8 cellular contexts compared by ENCODE assay signal in genomic region chr19:1261512-1261862, GRCh38. TPM values are rescaled to one million over a fixed set of nuclear protein-coding genes. Genes with fewer than 3 reads are reported as not detected.
A peak's percentile ranks its signal among the peaks of the same experiment; 100 is the strongest.
DNase-seq lines count a peak whose midpoint lies in the region; ATAC-seq and TF ChIP-seq lines count a peak whose summit lies in the region.

No MANE protein-coding gene starts in this region.

- H3K9ac ChIP-seq in skeletal muscle satellite cell (ENCODE audit: low read depth, low read length): peak overlapping the region; percentile 74

- intact Hi-C loops in left ventricle myocardium superior (cut with micrococcal nuclease): no loop called here

- ATAC-seq in activated CD8-positive, alpha-beta memory T cell treated with anti-CD3 and anti-CD28 coated beads, Interleukin-2, amount 10 ng/mL, durations not matched to agents 7 days and 5 days: no peak
- ATAC-seq in left ventricle myocardium superior (no peak), HG03521 (IDR thresholded peaks at IDR 0.05; ENCODE audit: unreplicated experiment) (no peak), GM18858 (IDR thresholded peaks at IDR 0.05; ENCODE audit: unreplicated experiment) (no peak)

- H3K36me3 ChIP-seq in skeletal muscle satellite cell (ENCODE audit: insufficient read depth, low read length): peaks cover 26% of the 10 kb centered on the region

- no peaks in the 10 kb centered on the region for H3K9me3 ChIP-seq in skeletal muscle satellite cell (replicated peaks; ENCODE audit: low read length)

- H3K4me1 Mint-ChIP-seq in activated CD8-positive, alpha-beta memory T cell treated with anti-CD3 and anti-CD28 coated beads, Interleukin-2, amount 10 ng/mL, durations not matched to agents 7 days and 5 days: peaks cover 53% of the 10 kb centered on the region

- no peaks in the 10 kb centered on the region for H3K9me3 Mint-ChIP-seq in activated CD8-positive, alpha-beta memory T cell treated with anti-CD3 and anti-CD28 coated beads, Interleukin-2, amount 10 ng/mL, durations not matched to agents 7 days and 5 days (ENCODE audit: low read depth)

- peak overlapping the region; percentile 96 for H3K4me3 Mint-ChIP-seq in activated CD8-positive, alpha-beta memory T cell treated with anti-CD3 and anti-CD28 coated beads, Interleukin-2, amount 10 ng/mL, durations not matched to agents 7 days and 5 days

- no peak for TF ChIP-seq CTCF in VCaP (conservative IDR thresholded peaks at IDR 0.05)

- DNase-seq in activated CD8-positive, alpha-beta memory T cell treated with anti-CD3 and anti-CD28 coated beads, Interleukin-2, amount 10 ng/mL, durations not matched to agents 7 days and 5 days: no peak
- DNase-seq in activated CD8-positive, alpha-beta memory T cell treated with anti-CD3 and anti-CD28 coated beads, Interleukin-2, amount 50 U/mL, for 4 hours: no peak
- peak; percentile 54 for DNase-seq in left ventricle myocardium superior
- DNase-seq in NCI-H187 treated with DMSO at 0.1 percent for 48 hours (lab: John Stamatoyannopoulos, UW): no peak

- no peaks in the 10 kb centered on the region for H3K27me3 ChIP-seq in skeletal muscle satellite cell (ENCODE audit: control insufficient read depth, insufficient read depth, low read length)

- peak overlapping the region; percentile 89 for H3K4me2 ChIP-seq in skeletal muscle satellite cell (ENCODE audit: low read length)

- CTCF ChIA-PET in activated CD8-positive, alpha-beta memory T cell treated with anti-CD3 and anti-CD28 coated beads, Interleukin-2, amount 10 ng/mL, durations not matched to agents 7 days and 5 days (lab: Charles Lee): interaction anchor here (0.8 to 17.8 kb wide), 5 partner anchors 8 to 19 kb away, joined by 3 to 723 read pairs (median 3); partner anchors contain the start of genes ATP5F1D, CBARP and FAM174C

- H3K4me1 ChIP-seq in skeletal muscle satellite cell (ENCODE audit: control insufficient read depth, insufficient read depth, low read length): peaks cover 81% of the 10 kb centered on the region

- H3K27ac Mint-ChIP-seq in activated CD8-positive, alpha-beta memory T cell treated with anti-CD3 and anti-CD28 coated beads, Interleukin-2, amount 10 ng/mL, durations not matched to agents 7 days and 5 days: peak overlapping the region; percentile 98

- peaks cover 7% of the 10 kb centered on the region for H3K36me3 Mint-ChIP-seq in activated CD8-positive, alpha-beta memory T cell treated with anti-CD3 and anti-CD28 coated beads, Interleukin-2, amount 10 ng/mL, durations not matched to agents 7 days and 5 days

- peak overlapping the region; percentile 84 for H3K27ac ChIP-seq in VCaP

- H3K27me3 Mint-ChIP-seq in activated CD8-positive, alpha-beta memory T cell treated with anti-CD3 and anti-CD28 coated beads, Interleukin-2, amount 10 ng/mL, durations not matched to agents 7 days and 5 days: no peaks in the 10 kb centered on the region

- peak overlapping the region; percentile 70 for H3K4me3 ChIP-seq in skeletal muscle satellite cell (ENCODE audit: low read length)

RNA-seq across cellular contexts. Expression of gene CIRBP, which starts 7.6 kb away (rescaled TPM):
- total RNA-seq in activated CD8-positive, alpha-beta memory T cell treated with anti-CD3 and anti-CD28 coated beads, Interleukin-2, amount 10 ng/mL, durations not matched to agents 7 days and 5 days: 100 to 1,000 TPM; 189 to 210 TPM
- total RNA-seq in left ventricle myocardium superior: 248 TPM
- total RNA-seq in skeletal muscle satellite cell (2012; rRNA removed): 165 and 205 TPM in 2 replicates

RNA-seq across cellular contexts. Expression of gene MIDN, which starts 13.1 kb away (rescaled TPM):
- 10 to 100 TPM; 73.3 to 88.6 TPM for total RNA-seq in activated CD8-positive, alpha-beta memory T cell treated with anti-CD3 and anti-CD28 coated beads, Interleukin-2, amount 10 ng/mL, durations not matched to agents 7 days and 5 days
- 59.7 TPM for total RNA-seq in left ventricle myocardium superior
- 21.3 and 31.0 TPM in 2 replicates for total RNA-seq in skeletal muscle satellite cell (2012; rRNA removed)

RNA-seq across cellular contexts. Expression of gene FAM174C, which starts 13.8 kb away (rescaled TPM):
- total RNA-seq in activated CD8-positive, alpha-beta memory T cell treated with anti-CD3 and anti-CD28 coated beads, Interleukin-2, amount 10 ng/mL, durations not matched to agents 7 days and 5 days: 10 to 100 TPM; 54.7 to 60.3 TPM
- 13.1 TPM for total RNA-seq in left ventricle myocardium superior
- 36.5 and 60.9 TPM in 2 replicates for total RNA-seq in skeletal muscle satellite cell (2012; rRNA removed)

RNA-seq across cellular contexts. Expression of gene ATP5F1D, which starts 19.9 kb away (rescaled TPM):
- total RNA-seq in activated CD8-positive, alpha-beta memory T cell treated with anti-CD3 and anti-CD28 coated beads, Interleukin-2, amount 10 ng/mL, durations not matched to agents 7 days and 5 days: 100 to 1,000 TPM; 190 to 221 TPM
- total RNA-seq in left ventricle myocardium superior: 686 TPM
- 33.9 and 42.1 TPM in 2 replicates for total RNA-seq in skeletal muscle satellite cell (2012; rRNA removed)

RNA-seq across cellular contexts. Expression of gene CBARP, which starts 23.7 kb away (rescaled TPM):
- under 1 TPM; 0.29 to 0.52 TPM for total RNA-seq in activated CD8-positive, alpha-beta memory T cell treated with anti-CD3 and anti-CD28 coated beads, Interleukin-2, amount 10 ng/mL, durations not matched to agents 7 days and 5 days
- total RNA-seq in left ventricle myocardium superior: 1.2 TPM
- total RNA-seq in skeletal muscle satellite cell (2012; rRNA removed): 3.3 and 4.8 TPM in 2 replicates
